ENCODE assay signal across 11 cellular contexts in genomic region chrX:145190801-145191389, GRCh38. TPM values are rescaled to one million over a fixed set of nuclear protein-coding genes. Genes with fewer than 3 reads are reported as not detected.
DNase-seq lines count a peak whose midpoint lies in the region; ATAC-seq and TF ChIP-seq lines count a peak whose summit lies in the region.
"Had no signal": no experiment of that assay in that cellular context is flagged by ENCODE, and none has a peak within 500 bp of the region (broad histone marks: within the 10 kb centered on the region; RNA-seq: fewer than 3 reads in every experiment).

No MANE protein-coding gene starts in this region.

- H3K36me3 ChIP-seq in RWPE2 (ENCODE audit: low read depth) (no peaks in the 10 kb centered on the region), hepatocyte (replicated peaks; ENCODE audit: insufficient read depth, low read depth) (no peaks in the 10 kb centered on the region)

- no peak for DNase-seq in AG09309 (ENCODE audit: low read depth)
- peak; percentile 4 for DNase-seq in GM13977 (ENCODE audit: low spot score)
- DNase-seq in RWPE2 (ENCODE audit: low spot score) = no peak
- peak; percentile 7 for DNase-seq in hepatocyte (ENCODE audit: low spot score)
- DNase-seq in stimulated activated naive CD8-positive, alpha-beta T cell treated with anti-CD3 and anti-CD28 coated beads, Interleukin-15, amount 100 ng/mL, for 72 hours = no peak
- DNase-seq: amniotic stem cell had no signal

- 67% methylated on average over 3 of the region's 3 CpGs for WGBS in hepatocyte (ENCODE audit: low lambda C conversion rate, missing lambda C conversion rate)

- H3K27me3 Mint-ChIP-seq in stimulated activated naive CD8-positive, alpha-beta T cell treated with anti-CD3 and anti-CD28 coated beads, Interleukin-15, amount 100 ng/mL, for 72 hours = no peaks in the 10 kb centered on the region
- no peaks in the 10 kb centered on the region for H3K27me3 Mint-ChIP-seq in stimulated activated memory B cell treated with anti-CD40 and anti-IgM and Interleukin-4, amounts not matched to agents 10 μg/mL and 1 μg/mL and 100 μg/mL, for 72 hours

- H3K79me2 ChIP-seq in hepatocyte = no peaks in the 10 kb centered on the region

- TF ChIP-seq CTCF in AG09309 (IDR thresholded peaks at IDR 0.05; ENCODE audit: control insufficient read depth, insufficient read depth, low read depth, low read length, missing control alignments) = peak; percentile 30
- TF ChIP-seq CTCF in GM13977 (IDR thresholded peaks at IDR 0.05; ENCODE audit: extremely low read depth, insufficient read depth, missing control alignments) = peak; percentile 35
- TF ChIP-seq CTCF in RWPE2 (IDR thresholded peaks at IDR 0.05; ENCODE audit: poor library complexity, severe bottlenecking) = peak; percentile 49
- peak; percentile 45 for TF ChIP-seq CTCF in hepatocyte (IDR thresholded peaks at IDR 0.05; ENCODE audit: poor library complexity)

- H3K27me3 ChIP-seq in RWPE2 (ENCODE audit: insufficient read depth, poor library complexity, severe bottlenecking) (no peaks in the 10 kb centered on the region), hepatocyte (no peaks in the 10 kb centered on the region)

- in situ Hi-C loops in GM13977 (cut with MboI; ENCODE audit: low pct_unique_long_range_greater_than_20kb, low sequenced_read_pairs, unreplicated experiment) = no loop called here

- no peaks in the 10 kb centered on the region for H3K36me3 Mint-ChIP-seq in stimulated activated memory B cell treated with anti-CD40 and anti-IgM and Interleukin-4, amounts not matched to agents 10 μg/mL and 1 μg/mL and 100 μg/mL, for 72 hours

- no peak overlapping the region for H3K27ac Mint-ChIP-seq in stimulated activated naive CD8-positive, alpha-beta T cell treated with anti-CD3 and anti-CD28 coated beads, Interleukin-15, amount 100 ng/mL, for 72 hours
- no peak overlapping the region for H3K27ac Mint-ChIP-seq in stimulated activated memory B cell treated with anti-CD40 and anti-IgM and Interleukin-4, amounts not matched to agents 10 μg/mL and 1 μg/mL and 100 μg/mL, for 72 hours

- H3K4me1 ChIP-seq in RWPE2 (ENCODE audit: insufficient read depth, poor library complexity, severe bottlenecking) = no peaks in the 10 kb centered on the region
- no peaks in the 10 kb centered on the region for H3K4me1 ChIP-seq in hepatocyte (ENCODE audit: insufficient read depth)

- H3K4me1 Mint-ChIP-seq in stimulated activated naive CD8-positive, alpha-beta T cell treated with anti-CD3 and anti-CD28 coated beads, Interleukin-15, amount 100 ng/mL, for 72 hours = no peaks in the 10 kb centered on the region
- no peaks in the 10 kb centered on the region for H3K4me1 Mint-ChIP-seq in stimulated activated memory B cell treated with anti-CD40 and anti-IgM and Interleukin-4, amounts not matched to agents 10 μg/mL and 1 μg/mL and 100 μg/mL, for 72 hours

- peaks cover 0 to 10% of the 10 kb centered on the region in 2 donors for H3K9me3 Mint-ChIP-seq in stimulated activated naive CD8-positive, alpha-beta T cell treated with anti-CD3 and anti-CD28 coated beads, Interleukin-15, amount 100 ng/mL, for 72 hours
- H3K9me3 Mint-ChIP-seq in stimulated activated memory B cell treated with anti-CD40 and anti-IgM and Interleukin-4, amounts not matched to agents 10 μg/mL and 1 μg/mL and 100 μg/mL, for 72 hours = no peaks in the 10 kb centered on the region

- no peak overlapping the region for H3K4me3 ChIP-seq in AG09309 (ENCODE audit: control insufficient read depth, low read depth, low read length)
- no peak overlapping the region for H3K4me3 ChIP-seq in RWPE2 (ENCODE audit: severe bottlenecking)
- no peak overlapping the region for H3K4me3 ChIP-seq in hepatocyte

- H3K4me3 Mint-ChIP-seq in stimulated activated naive CD8-positive, alpha-beta T cell treated with anti-CD3 and anti-CD28 coated beads, Interleukin-15, amount 100 ng/mL, for 72 hours = no peak overlapping the region
- no peak overlapping the region for H3K4me3 Mint-ChIP-seq in stimulated activated memory B cell treated with anti-CD40 and anti-IgM and Interleukin-4, amounts not matched to agents 10 μg/mL and 1 μg/mL and 100 μg/mL, for 72 hours

- no peaks in the 10 kb centered on the region for H3K9me2 ChIP-seq in hepatocyte (replicated peaks; ENCODE audit: insufficient read depth)

- no peak overlapping the region for H2AFZ ChIP-seq in hepatocyte

- no peak overlapping the region for H3K4me2 ChIP-seq in hepatocyte

- no peaks in the 10 kb centered on the region for H4K20me1 ChIP-seq in hepatocyte (ENCODE audit: insufficient read depth, poor library complexity, severe bottlenecking)

- ATAC-seq in RWPE2 (ENCODE audit: low read depth) (no peak), GM21447 (IDR thresholded peaks at IDR 0.05; ENCODE audit: unreplicated experiment) (no peak), HG03457 (IDR thresholded peaks at IDR 0.05; ENCODE audit: unreplicated experiment) (no peak)
- no peak for ATAC-seq in stimulated activated naive CD8-positive, alpha-beta T cell treated with anti-CD3 and anti-CD28 coated beads, Interleukin-15, amount 100 ng/mL, for 72 hours
- ATAC-seq in stimulated activated memory B cell treated with anti-CD40 and anti-IgM and Interleukin-4, amounts not matched to agents 10 μg/mL and 1 μg/mL and 100 μg/mL, for 72 hours = no peak

- H3K9me3 ChIP-seq in RWPE2 (ENCODE audit: severe bottlenecking) (no peaks in the 10 kb centered on the region), hepatocyte (ENCODE audit: low read depth) (no peaks in the 10 kb centered on the region)

- H3K27ac ChIP-seq in RWPE2 (ENCODE audit: poor library complexity, severe bottlenecking) = no peak overlapping the region
- H3K27ac ChIP-seq in hepatocyte = no peak overlapping the region

RNA-seq across cellular contexts. Expression of gene SPANXN1, which starts 56.4 kb away (rescaled TPM):
- not detected in 2 replicates for total RNA-seq in hepatocyte
- polyA plus RNA-seq in hepatocyte = 0.35 TPM in 1 of 2 replicates, not detected in the other
- total RNA-seq: lower leg skin; T-helper 2 cell treated with Interferon-gamma antibody and Interleukin-4, amounts not matched to agents 100 ng/mL and 5 ng/mL, for 36 hours had no signal

Comparison
In these comparisons a context has a peak if more than half of its experiments do, and no peak if none do; other contexts are left out.
1. DNase-seq: peak in GM13977 (single experiment) and hepatocyte (single experiment); none in AG09309 (single experiment), RWPE2 (single experiment) and stimulated activated naive CD8-positive, alpha-beta T cell treated with anti-CD3 and anti-CD28 coated beads, Interleukin-15, amount 100 ng/mL, for 72 hours (0 of 2).
2. Peak in every context shown above with its lines, with median percentiles within 50 percentile points of each other: CTCF ChIP-seq.